Comparison of ENCODE assay signal across 8 cellular contexts in genomic region chr6:89411269-89412070, GRCh38. TPM values are rescaled to one million over a fixed set of nuclear protein-coding genes. Genes with fewer than 3 reads are reported as not detected.
DNase-seq lines count a peak whose midpoint lies in the region; ATAC-seq and TF ChIP-seq lines count a peak whose summit lies in the region.

No MANE protein-coding gene starts in this region.

- H3K79me2 ChIP-seq in smooth muscle cell (ENCODE audit: low read depth): no peaks in the 10 kb centered on the region

- TSS peak; percentile 73 for BruUV-seq in Panc1 (replicated peaks; lab: Mats Ljungman, UMichigan)

- H3K9me3 ChIP-seq in AG04450 (ENCODE audit: control insufficient read depth, insufficient read depth, low read length) (no peaks in the 10 kb centered on the region; the same call in 1 of the 2 replicates), Panc1 (ENCODE audit: control insufficient read depth, insufficient read depth, low read depth, low read length) (no peaks in the 10 kb centered on the region), iPS-20b (ENCODE audit: insufficient read depth, low read depth, low read length) (no peaks in the 10 kb centered on the region), smooth muscle cell (replicated peaks; ENCODE audit: low read depth) (no peaks in the 10 kb centered on the region)

- H3K9ac ChIP-seq in iPS-20b (ENCODE audit: low read depth, low read length) (peak overlapping the region; percentile 72; the same call in 1 of the 2 replicates), smooth muscle cell (ENCODE audit: low read depth) (no peak overlapping the region)

- no peaks in the 10 kb centered on the region for H3F3A ChIP-seq in smooth muscle cell (ENCODE audit: low read depth)

- WGBS in smooth muscle cell (ENCODE audit: low lambda C conversion rate): 3% methylated on average over 4 of the region's 83 CpGs

- H3K27me3 ChIP-seq in AG04450 (ENCODE audit: control insufficient read depth, insufficient read depth, low read length) (peaks cover 51% of the 10 kb centered on the region), Panc1 (ENCODE audit: control insufficient read depth, insufficient read depth, low read length) (no peaks in the 10 kb centered on the region; the same call in 1 of the 2 replicates), iPS-20b (ENCODE audit: insufficient read depth, low read length) (peaks cover 49% of the 10 kb centered on the region), smooth muscle cell (ENCODE audit: low read depth) (peaks cover 93% of the 10 kb centered on the region)

- ATAC-seq in GM18868 (IDR thresholded peaks at IDR 0.05; ENCODE audit: unreplicated experiment): peak; percentile 38
- ATAC-seq in HG03108 (IDR thresholded peaks at IDR 0.05; ENCODE audit: unreplicated experiment): peak; percentile 35
- ATAC-seq in Panc1: peak; percentile 77

- DNase-seq in AG04450 (ENCODE audit: low read depth, low spot score) (no peak), Panc1 (ENCODE audit: low read depth, low spot score) (no peak), astrocyte of the spinal cord (ENCODE audit: low read depth, low spot score) (no peak), smooth muscle cell (lab: John Stamatoyannopoulos, UW; ENCODE audit: unreplicated experiment) (no peak), GM19238 (ENCODE audit: insufficient read length, low spot score) (no peak)

- POLR2A ChIA-PET in AG04450 (lab: Yijun Ruan, JAX): no interaction called here
- POLR2A ChIA-PET in Panc1 (lab: Charles Lee): interaction anchor here (0.5 to 0.6 kb wide), 3 partner anchors 10 to 152 kb away, joined by 5 to 10 read pairs (median 6); no protein-coding TSS in a partner anchor

- in situ Hi-C loops in Panc1 (cut with HindIII; ENCODE audit: low pct_unique_long_range_greater_than_20kb, low sequenced_read_pairs): no loop called here
- in situ Hi-C loops in astrocyte of the spinal cord (cut with HindIII; ENCODE audit: low sequenced_read_pairs): no loop called here

- no peak for TF ChIP-seq CTCF in AG04450 (IDR thresholded peaks at IDR 0.05; ENCODE audit: low read depth, low read length)
- no peak for TF ChIP-seq CTCF in Panc1 (IDR thresholded peaks at IDR 0.05)
- TF ChIP-seq CTCF in astrocyte of the spinal cord (IDR thresholded peaks at IDR 0.05; ENCODE audit: low read depth, low read length): no peak
- TF ChIP-seq CTCF in smooth muscle cell (IDR thresholded peaks at IDR 0.05; ENCODE audit: borderline replicate concordance, insufficient read depth, poor library complexity, severe bottlenecking): no peak

- H3K27ac ChIP-seq in AG04450 (ENCODE audit: low read depth, low read length) (no peak overlapping the region), Panc1 (ENCODE audit: low read length) (peak overlapping the region; percentile 7; the same call in 1 of the 2 replicates), iPS-20b (ENCODE audit: low read length) (no peak overlapping the region), smooth muscle cell (ENCODE audit: low read depth) (no peak overlapping the region)

- peak overlapping the region; percentile 84 for H2AFZ ChIP-seq in smooth muscle cell (ENCODE audit: low read depth)

- intact Hi-C loops in Panc1 (cut with micrococcal nuclease; ENCODE audit: unreplicated experiment): no loop called here

- H3K36me3 ChIP-seq in Panc1 (ENCODE audit: control insufficient read depth, insufficient read depth, low read length) (no peaks in the 10 kb centered on the region), iPS-20b (ENCODE audit: insufficient read depth, low read depth, low read length) (no peaks in the 10 kb centered on the region), smooth muscle cell (ENCODE audit: low read depth) (no peaks in the 10 kb centered on the region)

- H4K20me1 ChIP-seq in smooth muscle cell (ENCODE audit: low read depth): no peaks in the 10 kb centered on the region

- H3K4me1 ChIP-seq in Panc1 (ENCODE audit: control insufficient read depth, insufficient read depth, low read length): peaks cover 7% of the 10 kb centered on the region
- peaks cover 35% of the 10 kb centered on the region; the same call in 1 of the 2 replicates for H3K4me1 ChIP-seq in iPS-20b (ENCODE audit: insufficient read depth, low read length)
- H3K4me1 ChIP-seq in smooth muscle cell (ENCODE audit: low read depth): peaks cover 29% of the 10 kb centered on the region

- H3K4me3 ChIP-seq in AG04450 (ENCODE audit: low read depth, low read length): peak overlapping the region; percentile 35; the same call in 1 of the 2 replicates
- H3K4me3 ChIP-seq in Panc1 (ENCODE audit: low read depth in 2 of 2, low read length in 2 of 2): peak overlapping the region; percentile 50 to 56
- peak overlapping the region; percentile 35 for H3K4me3 ChIP-seq in astrocyte of the spinal cord (ENCODE audit: low read depth, low read length)
- H3K4me3 ChIP-seq in iPS-20b (ENCODE audit: low read length): peak overlapping the region; percentile 85
- H3K4me3 ChIP-seq in smooth muscle cell: peak overlapping the region; percentile 79

- CTCF ChIA-PET in AG04450 (lab: Charles Lee): no interaction called here
- CTCF ChIA-PET in Panc1 (lab: Charles Lee): interaction anchor here (0.6 to 0.7 kb wide), 2 partner anchors 151 to 170 kb away, joined by 3 read pairs; no protein-coding TSS in a partner anchor

- H3K4me2 ChIP-seq in smooth muscle cell: peak overlapping the region; percentile 99

RNA-seq across cellular contexts. Expression of gene RRAGD, which starts 0.6 kb away (rescaled TPM):
- polyA plus RNA-seq in AG04450 (2011; rRNA removed): not detected in 2 replicates
- polyA minus RNA-seq in AG04450 (2011; rRNA and poly(A)+ RNA removed): not detected in 2 replicates
- 27.8 TPM for total RNA-seq in Panc1 (2021; ENCODE audit: unreplicated experiment)
- 10.4 TPM for polyA plus RNA-seq in Panc1 (2012; ENCODE audit: insufficient read length)
- 2.7 and 3.5 TPM in 2 replicates for total RNA-seq in smooth muscle cell
- 1.2 and 1.9 TPM in 2 replicates for polyA plus RNA-seq in smooth muscle cell

RNA-seq across cellular contexts. Expression of gene ANKRD6, which starts 21.5 kb away (rescaled TPM):
- polyA plus RNA-seq in AG04450 (2011; rRNA removed): 0.10 and 0.21 TPM in 2 replicates
- polyA minus RNA-seq in AG04450 (2011; rRNA and poly(A)+ RNA removed): 0.28 and 0.35 TPM in 2 replicates
- total RNA-seq in Panc1 (2021; ENCODE audit: unreplicated experiment): 2.4 TPM
- polyA plus RNA-seq in Panc1 (2012; ENCODE audit: insufficient read length): 2.6 TPM
- total RNA-seq in smooth muscle cell: 10.7 and 24.2 TPM in 2 replicates
- 5.2 and 9.0 TPM in 2 replicates for polyA plus RNA-seq in smooth muscle cell

RNA-seq across cellular contexts. Expression of gene UBE2J1, which starts 58.9 kb away (rescaled TPM):
- polyA plus RNA-seq in AG04450 (2011; rRNA removed) (38.8 and 49.4 TPM in 2 replicates), smooth muscle cell (65.7 and 85.5 TPM in 2 replicates)
- 19.9 and 29.0 TPM in 2 replicates for polyA minus RNA-seq in AG04450 (2011; rRNA and poly(A)+ RNA removed)
- total RNA-seq in Panc1 (2021; ENCODE audit: unreplicated experiment) (30.5 TPM), smooth muscle cell (130 and 131 TPM in 2 replicates)
- 20.2 TPM for polyA plus RNA-seq in Panc1 (2012; ENCODE audit: insufficient read length)

Comparison
In these comparisons a context has a peak if more than half of its experiments do, and no peak if none do; other contexts are left out.
1. H3K4me3 ChIP-seq: peak in every context shown above with its lines; median percentile 85 in iPS-20b; 79 in smooth muscle cell; 53 in Panc1; 35 in AG04450; 35 in astrocyte of the spinal cord.